ENCODE assay signal across 21 cellular contexts in the genomic region with DNA sequence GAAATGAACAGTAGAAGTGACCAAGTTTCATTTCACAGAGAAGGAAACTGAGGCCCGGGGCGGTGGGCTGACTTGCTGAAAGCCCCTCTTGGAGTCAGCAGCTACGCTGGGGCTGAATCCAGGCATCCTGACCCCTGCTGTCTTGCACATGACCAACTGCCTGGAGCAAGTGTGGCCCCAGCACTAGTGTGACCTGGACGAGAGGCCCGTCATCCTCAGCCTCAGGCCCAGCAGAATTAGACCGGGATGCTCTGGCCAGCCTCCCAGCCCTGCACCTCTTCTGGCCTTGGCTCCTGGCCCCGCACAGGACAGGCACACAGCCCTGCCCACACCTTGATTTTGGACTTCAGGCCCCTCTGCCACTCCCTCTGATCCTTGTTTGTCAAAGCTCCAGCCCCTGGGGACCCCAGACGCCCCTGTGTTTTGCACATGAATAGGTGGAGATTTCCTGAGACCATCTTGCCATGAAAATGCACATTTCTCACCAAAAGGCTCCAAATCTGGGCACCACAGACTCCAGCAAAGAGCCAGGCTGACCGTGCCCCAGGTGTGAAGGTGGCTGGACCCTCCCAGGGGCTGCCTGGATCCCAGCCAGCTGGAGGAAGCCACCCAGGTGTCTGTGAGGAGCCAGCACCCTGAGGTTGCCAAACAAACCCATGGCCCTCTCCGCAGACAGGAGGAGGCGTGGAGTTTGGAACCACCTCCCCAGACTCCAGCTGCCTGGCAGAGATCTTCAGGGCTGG. TPM values are rescaled to one million over a fixed set of nuclear protein-coding genes. Genes with fewer than 3 reads are reported as not detected.
A peak's percentile ranks its signal among the peaks of the same experiment; 100 is the strongest.
DNase-seq lines count a peak whose midpoint lies in the region; ATAC-seq, FAIRE-seq and TF ChIP-seq lines count a peak whose summit lies in the region.
"Had no signal": no experiment of that assay in that cellular context is flagged by ENCODE, and none has a peak within 500 bp of the region (broad histone marks: within the 10 kb centered on the region; RNA-seq: fewer than 3 reads in every experiment).

No MANE protein-coding gene starts in this region.

- H3K4me3 ChIP-seq in H1 (ENCODE audit: extremely low read depth in 1 of 4, insufficient read depth in 2 of 4, low read depth in 3 of 4, low read length in 4 of 4) = no peak overlapping the region
- H3K4me3 ChIP-seq in neural progenitor cell = no peak overlapping the region
- no peak overlapping the region for H3K4me3 ChIP-seq in right lobe of liver

- H3K4me2 ChIP-seq in H9 (ENCODE audit: insufficient read depth, insufficient read length, low read length) (no peak overlapping the region), H1 (ENCODE audit: insufficient read depth in 1 of 2, low read depth in 2 of 2, low read length in 2 of 2) (no peak overlapping the region), neural progenitor cell (no peak overlapping the region)

- ATAC-seq in GM18909 (IDR thresholded peaks at IDR 0.05; ENCODE audit: poor library complexity, unreplicated experiment) = no peak
- no peak for ATAC-seq in right lobe of liver

- H3K79me1 ChIP-seq in H9 (ENCODE audit: insufficient read depth, low read depth, low read length, poor library complexity, severe bottlenecking) (no peaks in the 10 kb centered on the region), H1 (ENCODE audit: low read depth, low read length) (no peaks in the 10 kb centered on the region)

- H3K14ac ChIP-seq in H9 (ENCODE audit: insufficient read depth, low read length) = 0 out of 2 replicates have a peak overlapping the region, but pooled peaks have one; percentile 20
- no peak overlapping the region for H3K14ac ChIP-seq in H1 (ENCODE audit: insufficient read length)

- H3K9me3 ChIP-seq in H9 (ENCODE audit: control insufficient read depth, low read depth, low read length) (no peaks in the 10 kb centered on the region), H1 (ENCODE audit: insufficient read depth in 2 of 2, low read depth in 1 of 2, low read length in 1 of 2) (no peaks in the 10 kb centered on the region), neural progenitor cell (ENCODE audit: low read depth) (no peaks in the 10 kb centered on the region), right lobe of liver (no peaks in the 10 kb centered on the region)
- H3K9me3 ChIP-seq: BE2C had no signal

- no peak overlapping the region for H3K4me3 Mint-ChIP-seq in H9
- peak overlapping the region; percentile 27 for H3K4me3 Mint-ChIP-seq in neural progenitor cell
- no peak overlapping the region for H3K4me3 Mint-ChIP-seq in osteocyte (ENCODE audit: unreplicated experiment)
- H3K4me3 Mint-ChIP-seq: CD4-positive, CD25-positive, alpha-beta regulatory T cell; CD8-positive, alpha-beta memory T cell had no signal

- H3K79me2 ChIP-seq in H9 (ENCODE audit: insufficient read depth, low read length) (no peaks in the 10 kb centered on the region), H1 (ENCODE audit: control insufficient read depth in 1 of 2, insufficient read depth in 2 of 2, low read length in 2 of 2) (no peaks in the 10 kb centered on the region), neural progenitor cell (ENCODE audit: low read depth) (no peaks in the 10 kb centered on the region)

- TF ChIP-seq CTCF in H9 (conservative IDR thresholded peaks at IDR 0.05) (no peak), H1 (IDR thresholded peaks at IDR 0.05; ENCODE audit: control extremely low read depth in 1 of 3, insufficient read depth in 1 of 3, low read depth in 1 of 3, low read length in 3 of 3) (no peak), neural progenitor cell (IDR thresholded peaks at IDR 0.05) (no peak), right lobe of liver (IDR thresholded peaks at IDR 0.05) (no peak), osteocyte (IDR thresholded peaks at IDR 0.05) (no peak)

- H4K5ac ChIP-seq in H9 (ENCODE audit: insufficient read length, low read depth, low read length) (no peak overlapping the region), H1 (ENCODE audit: insufficient read length, low read depth, low read length) (no peak overlapping the region)

- no peaks in the 10 kb centered on the region for H3K4me1 ChIP-seq in H9 (ENCODE audit: insufficient read depth, low read length)
- peaks cover 0 to 10% (median 6%) of the 10 kb centered on the region in 4 experiments; a peak in 5 of 7 replicates for H3K4me1 ChIP-seq in H1 (replicated peaks in 1 of 4; ENCODE audit: control insufficient read depth in 3 of 4, insufficient read depth in 4 of 4, low read length in 3 of 4)
- peaks cover 6% of the 10 kb centered on the region for H3K4me1 ChIP-seq in neural progenitor cell
- no peaks in the 10 kb centered on the region for H3K4me1 ChIP-seq in right lobe of liver
- H3K4me1 ChIP-seq: BE2C had no signal

- H3K27me3 Mint-ChIP-seq in H9 (ENCODE audit: low read depth) (peaks cover 2% of the 10 kb centered on the region), neural progenitor cell (ENCODE audit: insufficient read depth, low read depth) (peaks cover 18% of the 10 kb centered on the region), osteocyte (ENCODE audit: unreplicated experiment) (no peaks in the 10 kb centered on the region)

- H3K23ac ChIP-seq in H9 (ENCODE audit: insufficient read length, low read depth, low read length) (no peak overlapping the region), H1 (ENCODE audit: insufficient read length) (no peak overlapping the region)

- H2AFZ ChIP-seq in H9 (ENCODE audit: low read length) = no peak overlapping the region
- H2AFZ ChIP-seq in H1 (ENCODE audit: low read length) = no peak overlapping the region
- no peak overlapping the region for H2AFZ ChIP-seq in neural progenitor cell (replicated peaks)

- DNase-seq in H9 (no peak), H1 (ENCODE audit: low read depth in 1 of 2, low spot score in 2 of 2) (no peak), neural progenitor cell (ENCODE audit: low spot score) (no peak), NCI-H2107 (lab: John Stamatoyannopoulos, UW) (no peak), right lobe of liver (no peak), osteocyte (ENCODE audit: extremely low spot score, unreplicated experiment) (no peak)
- DNase-seq: ACHN; BE2C; C1 segment of cervical spinal cord; CD4-positive, CD25-positive, alpha-beta regulatory T cell; CD8-positive, alpha-beta memory T cell; COR-L47; DMS 273 treated with DMSO at 0.1 percent for 48 hours; GDM1; GOT3; HCEC 1CT had no signal

- no peak for FAIRE-seq in H1 (lab: Jason Lieb, UNC)
- FAIRE-seq: A204.1, GM12892, GM18507 had no signal

- TF ChIP-seq RAD21 in H1 (IDR thresholded peaks at IDR 0.05 in 1 of 2, conservative IDR thresholded peaks at IDR 0.05 in 1 of 2; ENCODE audit: low read depth in 2 of 2, low read length in 2 of 2) = no peak

- no peak overlapping the region for H2BK15ac ChIP-seq in H9 (ENCODE audit: low read depth, low read length)
- H2BK15ac ChIP-seq in H1 (ENCODE audit: low read length) = no peak overlapping the region

- H3K36me3 Mint-ChIP-seq in H9 (ENCODE audit: insufficient read depth in 1 of 3, low read depth in 3 of 3) = no peaks in the 10 kb centered on the region
- H3K36me3 Mint-ChIP-seq in neural progenitor cell = no peaks in the 10 kb centered on the region
- no peaks in the 10 kb centered on the region for H3K36me3 Mint-ChIP-seq in osteocyte (ENCODE audit: unreplicated experiment)
- H3K36me3 Mint-ChIP-seq: CD4-positive, CD25-positive, alpha-beta regulatory T cell; CD8-positive, alpha-beta memory T cell had no signal

- no peak overlapping the region for H2BK5ac ChIP-seq in H9 (ENCODE audit: insufficient read length, low read length)
- H2BK5ac ChIP-seq in H1 (ENCODE audit: low read depth, low read length) = peak overlapping the region; percentile 32; the same call in 1 of the 2 replicates

- no peak for TF ChIP-seq EP300 in H1 (IDR thresholded peaks at IDR 0.05; ENCODE audit: borderline replicate concordance in 1 of 2, low read depth in 2 of 2, low read length in 2 of 2)

- H2BK120ac ChIP-seq in H9 (ENCODE audit: low read depth, low read length, poor library complexity, severe bottlenecking) (no peak overlapping the region), H1 (replicated peaks; ENCODE audit: low read depth, low read length) (no peak overlapping the region)

- no CpG with 5 or more reads among the region's 11 CpGs for WGBS in H9 (ENCODE audit: extremely low coverage, insufficient read length, low lambda C conversion rate)
- WGBS in H1 (ENCODE audit: extremely low coverage in 1 of 2, insufficient coverage in 1 of 2, insufficient read length in 1 of 2, insufficient replicate concordance in 2 of 2, low coverage in 1 of 2, low lambda C conversion rate in 2 of 2, missing lambda C conversion rate in 1 of 2), 2 experiments = 80% methylated on average over 8 of the region's 11 CpGs; no CpG with 5 or more reads in 1 of the 2 experiments
- WGBS in right lobe of liver (ENCODE audit: insufficient coverage, low coverage, low lambda C conversion rate, missing lambda C conversion rate) = 80% methylated on average over 1 of the region's 11 CpGs

- intact Hi-C loops in right lobe of liver (cut with DNase I) = no loop called here

- no peak overlapping the region for H3K56ac ChIP-seq in H9 (ENCODE audit: insufficient read length, low read depth, low read length)
- H3K56ac ChIP-seq in H1 (replicated peaks; ENCODE audit: insufficient read length, low read depth, low read length) = no peak overlapping the region

- H3F3A ChIP-seq in neural progenitor cell (ENCODE audit: low read depth) = no peaks in the 10 kb centered on the region

- H3K9ac ChIP-seq in H9 (ENCODE audit: extremely low read depth, insufficient read length, low read length) = no peak overlapping the region
- no peak overlapping the region for H3K9ac ChIP-seq in H1 (replicated peaks in 1 of 4; ENCODE audit: extremely low read depth in 1 of 4, low read depth in 3 of 4, low read length in 3 of 4)
- H3K9ac ChIP-seq in neural progenitor cell = no peak overlapping the region

- no peak overlapping the region for H3K18ac ChIP-seq in H9 (ENCODE audit: insufficient read length, low read depth, low read length)
- no peak overlapping the region for H3K18ac ChIP-seq in H1 (ENCODE audit: extremely low read depth, low read length)

- H3K36me3 ChIP-seq in H1 (ENCODE audit: control insufficient read depth in 2 of 4, insufficient read depth in 4 of 4, low read length in 3 of 4) = no peaks in the 10 kb centered on the region
- H3K36me3 ChIP-seq in neural progenitor cell = no peaks in the 10 kb centered on the region
- H3K36me3 ChIP-seq in right lobe of liver = no peaks in the 10 kb centered on the region
- H3K36me3 ChIP-seq: BE2C had no signal

- H3K27me3 ChIP-seq in H9 (ENCODE audit: insufficient read depth, low read length) (no peaks in the 10 kb centered on the region), H1 (replicated peaks in 1 of 4; ENCODE audit: control insufficient read depth in 3 of 4, extremely low read depth in 1 of 4, insufficient read depth in 3 of 4, low read length in 3 of 4) (no peaks in the 10 kb centered on the region), neural progenitor cell (no peaks in the 10 kb centered on the region), right lobe of liver (no peaks in the 10 kb centered on the region)
- H3K27me3 ChIP-seq: BE2C had no signal

- H4K91ac ChIP-seq in H9 (ENCODE audit: insufficient read length, low read depth, low read length) = no peak overlapping the region
- H4K91ac ChIP-seq in H1 (replicated peaks; ENCODE audit: insufficient read length, low read length) = no peak overlapping the region

- H2BK12ac ChIP-seq in H9 (ENCODE audit: insufficient read length, low read depth, low read length) (no peak overlapping the region), H1 (ENCODE audit: low read depth, low read length) (peak overlapping the region; percentile 40; the same call in 1 of the 2 replicates)

- TF ChIP-seq POLR2A in H1 (IDR thresholded peaks at IDR 0.05; ENCODE audit: control extremely low read depth in 1 of 2, low read depth in 2 of 2, low read length in 2 of 2) = no peak
- no peak for TF ChIP-seq POLR2A in right lobe of liver (IDR thresholded peaks at IDR 0.05)

- CTCF ChIA-PET in H1 (lab: Charles Lee; ENCODE audit: partially characterized antibody) = interaction anchor here (0.8 to 1.4 kb wide), 3 partner anchors 32 to 47 kb away, joined by 3 to 4 read pairs (median 3); no protein-coding TSS in a partner anchor

- H4K20me1 ChIP-seq in H9 (ENCODE audit: control insufficient read depth, insufficient read depth, insufficient read length) (no peaks in the 10 kb centered on the region), H1 (replicated peaks in 1 of 2; ENCODE audit: control insufficient read depth in 1 of 2, insufficient read depth in 2 of 2, low read length in 2 of 2) (no peaks in the 10 kb centered on the region), neural progenitor cell (ENCODE audit: low read depth) (no peaks in the 10 kb centered on the region)

- H3K27ac Mint-ChIP-seq in H9 = no peak overlapping the region; a peak in 1 of 7 replicates
- H3K27ac Mint-ChIP-seq in neural progenitor cell = no peak overlapping the region
- no peak overlapping the region for H3K27ac Mint-ChIP-seq in osteocyte (ENCODE audit: unreplicated experiment)

- H4K8ac ChIP-seq in H9 (replicated peaks; ENCODE audit: insufficient read length, low read depth, low read length) (no peak overlapping the region), H1 (ENCODE audit: extremely low read depth, insufficient read depth, low read length) (no peak overlapping the region)

- H3T11ph ChIP-seq in H9 (ENCODE audit: low read length) = no peak overlapping the region

- H3K27ac ChIP-seq in H9 (ENCODE audit: insufficient read length, low read depth, low read length) (no peak overlapping the region), H1 (ENCODE audit: low read depth, low read length) (no peak overlapping the region), neural progenitor cell (no peak overlapping the region), right lobe of liver (no peak overlapping the region)

- no peak overlapping the region for H2BK20ac ChIP-seq in H9 (ENCODE audit: low read depth, low read length, poor library complexity, severe bottlenecking)
- no peak overlapping the region for H2BK20ac ChIP-seq in H1 (ENCODE audit: low read length)

- H2AK5ac ChIP-seq in H9 (ENCODE audit: insufficient read length, low read length) (no peak overlapping the region), H1 (ENCODE audit: low read depth, low read length) (no peak overlapping the region)

- peaks cover 15 to 27% of the 10 kb centered on the region in 2 experiments for H3K4me1 Mint-ChIP-seq in H9
- H3K4me1 Mint-ChIP-seq in neural progenitor cell = peaks cover 11% of the 10 kb centered on the region
- H3K4me1 Mint-ChIP-seq in osteocyte (ENCODE audit: unreplicated experiment) = peaks cover 32% of the 10 kb centered on the region
- H3K4me1 Mint-ChIP-seq: CD4-positive, CD25-positive, alpha-beta regulatory T cell; CD8-positive, alpha-beta memory T cell had no signal

- H3K4ac ChIP-seq in H9 (ENCODE audit: low read depth, low read length) = no peak overlapping the region
- H3K4ac ChIP-seq in H1 (replicated peaks; ENCODE audit: insufficient read length, low read depth, low read length) = no peak overlapping the region

- H3K9me3 Mint-ChIP-seq in H9 (no peaks in the 10 kb centered on the region), neural progenitor cell (no peaks in the 10 kb centered on the region), osteocyte (ENCODE audit: unreplicated experiment) (no peaks in the 10 kb centered on the region)
- H3K9me3 Mint-ChIP-seq: CD4-positive, CD25-positive, alpha-beta regulatory T cell; CD8-positive, alpha-beta memory T cell had no signal

- POLR2A ChIA-PET in H1 (lab: Charles Lee; ENCODE audit: partially characterized antibody) = no interaction called here

- H3K23me2 ChIP-seq in H9 (ENCODE audit: insufficient read length, low read depth, low read length, poor library complexity, severe bottlenecking) (no peaks in the 10 kb centered on the region), H1 (ENCODE audit: low read depth, low read length) (peaks cover 2% of the 10 kb centered on the region; the same call in 1 of the 2 replicates)

RNA-seq across cellular contexts. Expression of a gene that starts 24.9 kb away (rescaled TPM):
- total RNA-seq in H9 (2021) (0.59 and 0.68 TPM in 2 replicates), neural progenitor cell (ENCODE audit: low replicate concordance) (0.22 TPM in 1 of 2 replicates, not detected in the other), right lobe of liver (not detected), osteocyte (0.26 and 0.40 TPM in 2 replicates)
- total RNA-seq in H1 (2021; fragmentation: NEBNext Ultra II Directional; extraction: Animal tissue kit (Norgen Biotek cat#: 25700)) = 2.0 TPM in 2 replicates
- polyA plus RNA-seq in H1 (2011; rRNA removed) = 0.57 and 1.3 TPM in 2 replicates
- 0.93 TPM for polyA plus RNA-seq in H1 (2011; cell fraction: cytosol; rRNA removed)
- 0.84 TPM for polyA plus RNA-seq in H1 (2011; cell fraction: nucleus; rRNA removed)
- polyA plus RNA-seq in H1 (2012, experiment 1 of 2) = 0.17 to 0.68 TPM (median 0.49 TPM) in 4 replicates
- polyA plus RNA-seq in H1 (2012, experiment 2 of 2) = 0.14 TPM
- polyA plus RNA-seq in H1 (2013, experiment 1 of 2) = 1.5 TPM
- 1.8 TPM for polyA plus RNA-seq in H1 (2013, experiment 2 of 2)
- 0.15 and 0.69 TPM in 2 replicates for polyA minus RNA-seq in H1 (2011; rRNA and poly(A)+ RNA removed)
- 2.5 TPM for polyA minus RNA-seq in H1 (2011; cell fraction: cytosol; rRNA and poly(A)+ RNA removed)
- polyA minus RNA-seq in H1 (2011; cell fraction: nucleus; rRNA and poly(A)+ RNA removed) = 2.4 TPM
- total RNA-seq: CD4-positive, CD25-positive, alpha-beta regulatory T cell; CD8-positive, alpha-beta memory T cell; HT-29 had no signal
- polyA plus RNA-seq: CD4-positive, CD25-positive, alpha-beta regulatory T cell; CD8-positive, alpha-beta memory T cell had no signal

RNA-seq across cellular contexts. Expression of a gene that starts 46.5 kb away (rescaled TPM):
- total RNA-seq in H9 (2021) = 7.4 and 7.7 TPM in 2 replicates
- 14.8 and 15.4 TPM in 2 replicates for total RNA-seq in H1 (2021; fragmentation: NEBNext Ultra II Directional; extraction: Animal tissue kit (Norgen Biotek cat#: 25700))
- 9.6 and 14.8 TPM in 2 replicates for polyA plus RNA-seq in H1 (2011; rRNA removed)
- 10.8 TPM for polyA plus RNA-seq in H1 (2011; cell fraction: cytosol; rRNA removed)
- 14.7 TPM for polyA plus RNA-seq in H1 (2011; cell fraction: nucleus; rRNA removed)
- 5.4 to 6.9 TPM (median 5.7 TPM) in 4 replicates for polyA plus RNA-seq in H1 (2012, experiment 1 of 2)
- polyA plus RNA-seq in H1 (2012, experiment 2 of 2) = 9.2 TPM
- 28.8 TPM for polyA plus RNA-seq in H1 (2013, experiment 1 of 2)
- 34.3 TPM for polyA plus RNA-seq in H1 (2013, experiment 2 of 2)
- polyA minus RNA-seq in H1 (2011; rRNA and poly(A)+ RNA removed) = 4.9 and 9.9 TPM in 2 replicates
- polyA minus RNA-seq in H1 (2011; cell fraction: cytosol; rRNA and poly(A)+ RNA removed) = 7.6 TPM
- polyA minus RNA-seq in H1 (2011; cell fraction: nucleus; rRNA and poly(A)+ RNA removed) = 6.4 TPM
- total RNA-seq in neural progenitor cell (ENCODE audit: low replicate concordance) = 0.09 TPM in 1 of 2 replicates, not detected in the other
- total RNA-seq in right lobe of liver = under 1 TPM in 1 of 6 experiments, not detected in 5; 0.18 TPM
- total RNA-seq in osteocyte = 0.13 TPM in 1 of 2 replicates, not detected in the other
- total RNA-seq: CD4-positive, CD25-positive, alpha-beta regulatory T cell; CD8-positive, alpha-beta memory T cell had no signal
- polyA plus RNA-seq: CD4-positive, CD25-positive, alpha-beta regulatory T cell; CD8-positive, alpha-beta memory T cell had no signal
